In the genomic region with DNA sequence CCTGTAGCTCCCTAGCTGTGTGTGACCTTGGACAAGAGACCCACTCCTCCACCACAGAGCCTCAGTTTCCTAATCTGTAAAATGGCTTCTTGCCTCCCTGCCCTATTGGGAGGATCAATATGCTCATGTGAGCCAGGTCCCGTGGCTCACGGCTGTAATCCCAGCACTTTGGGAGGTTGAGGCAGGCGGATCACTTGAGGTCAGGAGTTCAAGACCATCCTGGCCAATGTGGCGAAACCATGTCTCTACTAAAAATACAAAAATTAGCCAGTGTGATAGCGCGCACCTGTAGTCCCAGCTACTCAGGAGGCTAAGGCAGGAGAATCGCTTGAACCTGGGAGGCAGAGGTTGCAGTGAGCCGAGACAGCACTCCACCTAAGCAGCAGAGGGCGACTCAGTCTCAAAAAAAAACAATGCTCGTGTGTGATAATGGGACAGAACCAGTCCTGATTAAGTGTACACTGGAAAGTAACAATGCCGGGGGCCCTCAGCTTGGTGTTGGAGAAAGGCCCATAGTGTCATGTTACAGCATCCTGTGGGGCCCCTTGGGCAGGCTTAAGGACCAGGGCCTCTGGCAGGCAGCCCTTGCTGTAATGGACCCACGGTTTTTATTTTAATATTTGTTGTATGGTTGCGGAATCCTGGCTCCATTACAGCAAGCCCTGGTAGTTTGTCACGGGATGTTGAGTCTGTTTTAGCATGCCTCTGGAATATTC, we compare ENCODE assay signal across 8 cellular contexts. TPM values are rescaled to one million over a fixed set of nuclear protein-coding genes. Genes with fewer than 3 reads are reported as not detected.
DNase-seq lines count a peak whose midpoint lies in the region; TF ChIP-seq lines count a peak whose summit lies in the region.

No MANE protein-coding gene starts in this region.

- no peaks in the 10 kb centered on the region for H3K9me3 Mint-ChIP-seq in immature natural killer cell

- TF ChIP-seq CTCF in LNCaP clone FGC (IDR thresholded peaks at IDR 0.05; ENCODE audit: control insufficient read depth, extremely low read depth, insufficient read depth): peak; percentile 83

- no peak overlapping the region for H3K4me3 ChIP-seq in LNCaP clone FGC (ENCODE audit: low read depth, low read length)

- H3K27me3 Mint-ChIP-seq in immature natural killer cell (ENCODE audit: low read depth in 3 of 3): peaks cover 8 to 26% (median 16%) of the 10 kb centered on the region in 3 donors

- peak overlapping the region; percentile 86 to 99 (median 96) for H3K27ac Mint-ChIP-seq in immature natural killer cell

- H3K36me3 Mint-ChIP-seq in immature natural killer cell: peaks cover 6 to 15% (median 7%) of the 10 kb centered on the region in 3 donors

- peak overlapping the region in 1 of 5 donors; percentile 6 for H3K4me3 Mint-ChIP-seq in immature natural killer cell

- DNase-seq in DMS79 (lab: John Stamatoyannopoulos, UW): peak; percentile 86
- no peak for DNase-seq in LNCaP clone FGC (ENCODE audit: low read depth)
- DNase-seq in RKO (ENCODE audit: low spot score): peak; percentile 73
- peak; percentile 27 for DNase-seq in amniotic stem cell (lab: John Stamatoyannopoulos, UW)
- peak in 1 of 3 donors; percentile 57 for DNase-seq in immature natural killer cell
- peak; percentile 20 to 44 for DNase-seq in stimulated activated CD4-positive, alpha-beta T cell treated with anti-CD3 and anti-CD28 coated beads, Interleukin-4, amount 100 ng/mL, for 4 hours
- no peak for DNase-seq in 8988T
- DNase-seq in LoVo (ENCODE audit: low spot score): no peak

- H3K4me1 Mint-ChIP-seq in immature natural killer cell: peaks cover 39 to 55% of the 10 kb centered on the region in 2 donors

RNA-seq across cellular contexts. Expression of gene RPS11, which starts 6.8 kb away (rescaled TPM):
- 1,000 to 10,000 TPM; 1,178 to 2,153 (median 1,290) TPM for polyA plus RNA-seq in immature natural killer cell

RNA-seq across cellular contexts. Expression of gene FCGRT, which starts 9.4 kb away (rescaled TPM):
- 10 to 100 TPM; 13.8 to 35.9 (median 34.9) TPM for polyA plus RNA-seq in immature natural killer cell

RNA-seq across cellular contexts. Expression of gene RPL13A, which starts 15.6 kb away (rescaled TPM):
- 1,000 to 10,000 TPM in 2 of 3 donors, 100 to 1,000 TPM in 1; 840 to 2,055 (median 1,247) TPM for polyA plus RNA-seq in immature natural killer cell

RNA-seq across cellular contexts. Expression of gene RCN3, which starts 24.8 kb away (rescaled TPM):
- 1 to 10 TPM in 2 of 3 donors, under 1 TPM in 1; 0.86 to 1.7 (median 1.0) TPM for polyA plus RNA-seq in immature natural killer cell

RNA-seq across cellular contexts. Expression of gene FLT3LG, which starts 29.0 kb away (rescaled TPM):
- 10 to 100 TPM; 22.6 to 36.6 (median 28.3) TPM for polyA plus RNA-seq in immature natural killer cell

Comparison
In these comparisons a context has a peak if more than half of its experiments do, and no peak if none do; other contexts are left out.
1. DNase-seq: peak in DMS79 (single experiment), RKO (single experiment), amniotic stem cell (single experiment) and stimulated activated CD4-positive, alpha-beta T cell treated with anti-CD3 and anti-CD28 coated beads, Interleukin-4, amount 100 ng/mL, for 4 hours (2 of 2); none in LNCaP clone FGC (single experiment), 8988T (single experiment) and LoVo (single experiment).